Comparison of ENCODE assay signal across 9 cellular contexts in the genomic region with DNA sequence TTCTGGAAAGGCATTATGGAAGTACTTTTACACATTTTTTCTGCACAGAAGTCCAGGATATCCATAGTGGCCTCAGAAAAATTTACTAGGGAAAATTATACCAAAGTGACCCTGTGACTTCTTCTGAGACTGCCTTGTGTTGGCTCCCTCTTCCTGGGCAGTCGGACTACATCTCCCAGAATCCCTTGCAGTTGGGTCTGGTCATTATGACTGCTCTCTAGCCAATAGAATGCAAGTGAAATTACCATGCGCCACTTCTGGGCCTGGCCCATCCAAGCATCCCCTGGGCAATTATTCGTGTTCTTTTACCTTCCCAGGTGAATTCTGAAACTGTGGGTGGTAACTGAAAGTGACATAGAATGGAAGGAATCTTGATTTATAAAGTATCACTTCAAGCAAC.
DNase-seq lines count a peak whose midpoint lies in the region; ATAC-seq, FAIRE-seq and TF ChIP-seq lines count a peak whose summit lies in the region.
"Had no signal": no experiment of that assay in that cellular context is flagged by ENCODE, and none has a peak within 500 bp of the region (broad histone marks: within the 10 kb centered on the region; RNA-seq: fewer than 3 reads in every experiment).

No MANE protein-coding gene starts in this region.

- intact Hi-C loops in left ventricle myocardium superior (cut with micrococcal nuclease) = no loop called here

- no peak overlapping the region for H3K4me3 ChIP-seq in bronchial epithelial cell (ENCODE audit: low read depth, low read length)
- H3K4me3 ChIP-seq: left ventricle myocardium inferior had no signal

- H3K36me3 ChIP-seq in bronchial epithelial cell (ENCODE audit: control insufficient read depth, insufficient read depth, low read length) = no peaks in the 10 kb centered on the region
- H3K36me3 ChIP-seq: left ventricle myocardium inferior had no signal

- DNase-seq in COLO829 (ENCODE audit: low spot score) = peak; percentile 8
- DNase-seq in bronchial epithelial cell (ENCODE audit: low read depth) = peak; percentile 3
- DNase-seq in left ventricle myocardium superior = no peak
- DNase-seq in activated T-cell treated with anti-CD3 and anti-CD28 coated beads, Interleukin-2, amount 50 U/mL, for 1 hour = no peak
- no peak for DNase-seq in activated naive CD4-positive, alpha-beta T cell treated with Interleukin-2 at 50 U/mL for 16 hours
- DNase-seq: left ventricle myocardium inferior had no signal

- TF ChIP-seq CTCF in bronchial epithelial cell (IDR thresholded peaks at IDR 0.05; ENCODE audit: insufficient read depth, low read length, severe bottlenecking) = no peak

- FAIRE-seq in bronchial epithelial cell (lab: Jason Lieb, UNC) = no peak

- H3K27me3 ChIP-seq in bronchial epithelial cell (ENCODE audit: control insufficient read depth, insufficient read depth, low read length) = no peaks in the 10 kb centered on the region

- ATAC-seq in GM19351 (IDR thresholded peaks at IDR 0.05; ENCODE audit: unreplicated experiment) = peak; percentile 81
- ATAC-seq in HG03442 (IDR thresholded peaks at IDR 0.05; ENCODE audit: unreplicated experiment) = peak; percentile 69
- ATAC-seq in HG03571 (IDR thresholded peaks at IDR 0.05; ENCODE audit: unreplicated experiment) = no peak
- no peak for ATAC-seq in left ventricle myocardium superior

Comparison
In these comparisons a context has a peak if more than half of its experiments do, and no peak if none do; other contexts are left out.
1. DNase-seq: peak in COLO829 (single experiment) and bronchial epithelial cell (single experiment); none in left ventricle myocardium superior (single experiment), activated T-cell treated with anti-CD3 and anti-CD28 coated beads, Interleukin-2, amount 50 U/mL, for 1 hour (single experiment) and activated naive CD4-positive, alpha-beta T cell treated with Interleukin-2 at 50 U/mL for 16 hours (single experiment).
2. ATAC-seq: peak in GM19351 (single experiment) and HG03442 (single experiment); none in HG03571 (single experiment) and left ventricle myocardium superior (single experiment).